28 cellular contexts compared by ENCODE assay signal in genomic region chr6:17829905-17830304, GRCh38.
DNase-seq lines count a peak whose midpoint lies in the region; ATAC-seq, FAIRE-seq and TF ChIP-seq lines count a peak whose summit lies in the region.
"Had no signal": no experiment of that assay in that cellular context is flagged by ENCODE, and none has a peak within 500 bp of the region (broad histone marks: within the 10 kb centered on the region; RNA-seq: fewer than 3 reads in every experiment).

No MANE protein-coding gene starts in this region.

- dilution Hi-C loops in endothelial cell of umbilical vein (cut with MboI; ENCODE audit: extremely low pct_ligation_motif_present, low sequenced_read_pairs), result no loop called here

- POLR2A ChIA-PET in endothelial cell of umbilical vein (lab: Charles Lee), result no interaction called here

- H3K36me3 Mint-ChIP-seq in HFFc6 (ENCODE audit: low read depth), result peaks cover 42% of the 10 kb centered on the region
- H3K36me3 Mint-ChIP-seq in endodermal cell (ENCODE audit: low read depth), result peaks cover 58% of the 10 kb centered on the region
- H3K36me3 Mint-ChIP-seq: CD4-positive, alpha-beta memory T cell; CD4-positive, CD25-positive, alpha-beta regulatory T cell; CD8-positive, alpha-beta memory T cell had no signal

- H3K4me1 Mint-ChIP-seq in HFFc6 (ENCODE audit: low read depth) (peaks cover 24% of the 10 kb centered on the region), endodermal cell (peaks cover 6% of the 10 kb centered on the region)
- H3K4me1 Mint-ChIP-seq: CD4-positive, alpha-beta memory T cell; CD4-positive, CD25-positive, alpha-beta regulatory T cell; CD8-positive, alpha-beta memory T cell had no signal

- ATAC-seq in HG03520 (IDR thresholded peaks at IDR 0.05; ENCODE audit: unreplicated experiment), result no peak
- ATAC-seq in HG03280 (IDR thresholded peaks at IDR 0.05; ENCODE audit: unreplicated experiment), result no peak
- ATAC-seq in GM19395 (IDR thresholded peaks at IDR 0.05; ENCODE audit: unreplicated experiment), result no peak
- ATAC-seq: GM12878 had no signal

- no peak overlapping the region for H3K4me3 ChIP-seq in endodermal cell (ENCODE audit: low read length)
- no peak overlapping the region for H3K4me3 ChIP-seq in endothelial cell of umbilical vein (replicated peaks in 1 of 3; ENCODE audit: insufficient read depth in 1 of 3, low read depth in 1 of 3, low read length in 3 of 3)
- H3K4me3 ChIP-seq: BLaER1, GM12878 had no signal

- H3K27me3 Mint-ChIP-seq in HFFc6 (ENCODE audit: insufficient read depth) (0 out of 2 replicates have a peak, but pooled peaks cover 1% of the 10 kb centered on the region), endodermal cell (ENCODE audit: insufficient read depth) (no peaks in the 10 kb centered on the region)

- DNase-seq in HFFc6, result no peak
- peak; percentile 22 for DNase-seq in endodermal cell
- no peak for DNase-seq in endothelial cell of umbilical vein (ENCODE audit: low read depth, low spot score)
- DNase-seq in ecto neural progenitor cell (ENCODE audit: low spot score), result no peak
- DNase-seq: 8988T; ACHN; BE2C; C1 segment of cervical spinal cord; CD4-positive, alpha-beta memory T cell; CD4-positive, CD25-positive, alpha-beta regulatory T cell; CD8-positive, alpha-beta memory T cell; COR-L47; DMS 273 treated with DMSO at 0.1 percent for 48 hours; DMS153; DMS53; DMS79; DND-41; EL; GDM1 had no signal

- intact Hi-C loops in endothelial cell of umbilical vein (cut with micrococcal nuclease), result loop anchor here (2.0 kb wide), 1 partner anchor 293 kb away; the partner anchor contains the start of gene NHLRC1

- peaks cover 8% of the 10 kb centered on the region for H3K4me1 ChIP-seq in endodermal cell (ENCODE audit: control insufficient read depth, insufficient read depth, low read length)
- H3K4me1 ChIP-seq in endothelial cell of umbilical vein (ENCODE audit: control insufficient read depth, extremely low read depth, insufficient read depth, low read length), result peaks cover 23% of the 10 kb centered on the region
- H3K4me1 ChIP-seq: BE2C had no signal

- no peak overlapping the region for H3K27ac ChIP-seq in endodermal cell (ENCODE audit: low read depth, low read length)
- H3K27ac ChIP-seq in endothelial cell of umbilical vein (ENCODE audit: insufficient read depth, low read depth, low read length), result peak overlapping the region; percentile 96
- H3K27ac ChIP-seq: BLaER1 had no signal

- H3K36me3 ChIP-seq in endodermal cell (ENCODE audit: control insufficient read depth, insufficient read depth, low read length), result peaks cover 71% of the 10 kb centered on the region
- H3K36me3 ChIP-seq in endothelial cell of umbilical vein (ENCODE audit: control insufficient read depth in 2 of 2, extremely low read depth in 1 of 2, insufficient read depth in 2 of 2, low read length in 2 of 2), result peaks cover 5 to 6% of the 10 kb centered on the region in 2 experiments
- H3K36me3 ChIP-seq: BE2C had no signal

- no peaks in the 10 kb centered on the region for H4K20me1 ChIP-seq in endothelial cell of umbilical vein (replicated peaks; ENCODE audit: control insufficient read depth, extremely low read depth, insufficient read depth, low read length)
- H4K20me1 ChIP-seq: BLaER1 had no signal

- H3K9me3 Mint-ChIP-seq in HFFc6 (no peaks in the 10 kb centered on the region), endodermal cell (no peaks in the 10 kb centered on the region)
- H3K9me3 Mint-ChIP-seq: CD14-positive monocyte; CD4-positive, alpha-beta memory T cell; CD8-positive, alpha-beta memory T cell had no signal

- H3K9me3 ChIP-seq in endodermal cell (ENCODE audit: control insufficient read depth, low read length), result no peaks in the 10 kb centered on the region
- H3K9me3 ChIP-seq in endothelial cell of umbilical vein (replicated peaks; ENCODE audit: control insufficient read depth, insufficient read depth, low read length), result no peaks in the 10 kb centered on the region
- H3K9me3 ChIP-seq: BE2C, BLaER1 had no signal

- H3K27ac Mint-ChIP-seq in HFFc6 (peak overlapping the region; percentile 84; the same call in 1 of the 2 replicates), endodermal cell (no peak overlapping the region)
- H3K27ac Mint-ChIP-seq: CD14-positive monocyte; CD4-positive, alpha-beta memory T cell; CD4-positive, CD25-positive, alpha-beta regulatory T cell; CD8-positive, alpha-beta memory T cell had no signal

- no peak for TF ChIP-seq POLR2A in endothelial cell of umbilical vein (IDR thresholded peaks at IDR 0.05; ENCODE audit: low read depth, low read length)

- no peak for FAIRE-seq in endothelial cell of umbilical vein (lab: Jason Lieb, UNC)
- FAIRE-seq: A204.1, GM12878, GM12892, GM18507 had no signal

- 83 to 100% methylated on average over 1 to 3 of the region's 3 CpGs for whole genome bisulfite sequencing in endodermal cell (ENCODE audit: insufficient coverage in 1 of 2, insufficient read length in 1 of 2), 2 experiments

- H3K27me3 ChIP-seq in endodermal cell (ENCODE audit: control insufficient read depth, insufficient read depth, low read length, poor library complexity, severe bottlenecking) (no peaks in the 10 kb centered on the region), endothelial cell of umbilical vein (ENCODE audit: control insufficient read depth in 2 of 2, insufficient read depth in 2 of 2, low read length in 2 of 2) (no peaks in the 10 kb centered on the region)
- H3K27me3 ChIP-seq: BE2C, BLaER1 had no signal

- CTCF ChIA-PET in endothelial cell of umbilical vein (lab: Charles Lee), result no interaction called here

- TF ChIP-seq CTCF in HFFc6 (IDR thresholded peaks at IDR 0.05) (no peak), endodermal cell (conservative IDR thresholded peaks at IDR 0.05) (no peak), endothelial cell of umbilical vein (IDR thresholded peaks at IDR 0.05; ENCODE audit: extremely low read depth in 1 of 2, insufficient read depth in 1 of 2, low read depth in 1 of 2, low read length in 2 of 2) (no peak)

- no TSS peak for BruUV-seq in endothelial cell of umbilical vein (replicated peaks; lab: Mats Ljungman, UMichigan)

- H3K4me2 ChIP-seq in endothelial cell of umbilical vein (ENCODE audit: insufficient read depth, low read length), result no peak overlapping the region
- H3K4me2 ChIP-seq: BLaER1 had no signal

- no peak overlapping the region for H3K9ac ChIP-seq in endodermal cell (ENCODE audit: extremely low read depth, low read length, poor library complexity, severe bottlenecking)
- no peak overlapping the region for H3K9ac ChIP-seq in endothelial cell of umbilical vein (replicated peaks; ENCODE audit: extremely low read depth, insufficient read depth, low read length)
- H3K9ac ChIP-seq: BLaER1 had no signal

- no peaks in the 10 kb centered on the region for H3K79me2 ChIP-seq in endothelial cell of umbilical vein (ENCODE audit: control insufficient read depth, insufficient read depth, low read length)

- H3K9me1 ChIP-seq in endothelial cell of umbilical vein (replicated peaks; ENCODE audit: control insufficient read depth, extremely low read depth, insufficient read depth, low read length), result no peaks in the 10 kb centered on the region

- no peak overlapping the region for H3K4me3 Mint-ChIP-seq in HFFc6
- H3K4me3 Mint-ChIP-seq in endodermal cell, result no peak overlapping the region
- H3K4me3 Mint-ChIP-seq: CD14-positive monocyte; CD4-positive, alpha-beta memory T cell; CD4-positive, CD25-positive, alpha-beta regulatory T cell; CD8-positive, alpha-beta memory T cell had no signal

- no peak overlapping the region for H2AFZ ChIP-seq in endothelial cell of umbilical vein (ENCODE audit: low read depth, low read length)

TF ChIP-seq in endothelial cell of umbilical vein, 7 proteins besides CTCF, POLR2A, EP300 and RAD21:
- TF ChIP-seq JUN (IDR thresholded peaks at IDR 0.05; ENCODE audit: borderline replicate concordance, insufficient read depth, insufficient read length, low read depth) (no peak), MAX (IDR thresholded peaks at IDR 0.05; ENCODE audit: insufficient read depth, insufficient read length) (no peak)
